ENCODE assay signal across 24 cellular contexts in genomic region chr1:101050869-101051268, GRCh38. TPM values are rescaled to one million over a fixed set of nuclear protein-coding genes. Genes with fewer than 3 reads are reported as not detected.
A peak's percentile ranks its signal among the peaks of the same experiment; 100 is the strongest.
DNase-seq lines count a peak whose midpoint lies in the region; ATAC-seq, FAIRE-seq and TF ChIP-seq lines count a peak whose summit lies in the region.
"Had no signal": no experiment of that assay in that cellular context is flagged by ENCODE, and none has a peak within 500 bp of the region (broad histone marks: within the 10 kb centered on the region; RNA-seq: fewer than 3 reads in every experiment).

No MANE protein-coding gene starts in this region.

- POLR2A ChIA-PET in activated B cell treated with CpG ODN at 0.5 μM for 24 hours (lab: Charles Lee): interaction anchor here (0.7 to 4.0 kb wide), 5 partner anchors 10 to 239 kb away, joined by 4 to 36 read pairs (median 7); partner anchors contain the start of genes DPH5 and S1PR1

- intact Hi-C loops in activated B cell treated with CpG ODN at 0.5 μM for 24 hours (cut with micrococcal nuclease): loop anchor here (1.0 to 5.0 kb wide), 4 partner anchors 10 to 356 kb away; partner anchors contain the start of gene DPH5
- intact Hi-C loops in lower lobe of right lung (cut with DNase I): no loop called here

- ATAC-seq in activated B cell treated with CpG ODN at 0.5 μM for 24 hours (ENCODE audit: low read depth) (no peak), naive B cell (ENCODE audit: low read depth in 2 of 2) (no peak), lower lobe of right lung (no peak)
- ATAC-seq: T-helper 17 cell had no signal

- H3K27me3 ChIP-seq in Karpas-422 (ENCODE audit: low read length) (no peaks in the 10 kb centered on the region), lower lobe of right lung (ENCODE audit: low read depth) (no peaks in the 10 kb centered on the region)
- H3K27me3 ChIP-seq: BE2C had no signal

- peaks cover 6% of the 10 kb centered on the region for H3K36me3 Mint-ChIP-seq in activated B cell treated with CpG ODN at 0.5 μM for 24 hours (ENCODE audit: low read depth)
- peaks cover 0 to 6% of the 10 kb centered on the region in 2 donors for H3K36me3 Mint-ChIP-seq in naive B cell

- H3K27ac Mint-ChIP-seq in activated B cell treated with CpG ODN at 0.5 μM for 24 hours: peak overlapping the region; percentile 86
- H3K27ac Mint-ChIP-seq in naive B cell: peak overlapping the region in 5 of 6 donors; percentile 25 to 96 (median 80)
- H3K27ac Mint-ChIP-seq: CD14-positive monocyte, T-helper 17 cell had no signal

- H3K4me3 ChIP-seq in Karpas-422 (ENCODE audit: low read length) (no peak overlapping the region), lower lobe of right lung (no peak overlapping the region)
- H3K4me3 ChIP-seq: GM23248, SK-N-MC had no signal

- no peak for DNase-seq in GM18507 (ENCODE audit: extremely low spot score, insufficient read length, low read depth)
- DNase-seq in Karpas-422: no peak
- no peak for DNase-seq in activated B cell treated with CpG ODN at 0.5 μM for 24 hours
- no peak for DNase-seq in naive B cell
- DNase-seq in SK-N-DZ (ENCODE audit: low spot score): no peak
- DNase-seq in lower lobe of right lung: no peak
- DNase-seq in D721Med (ENCODE audit: insufficient read length, low spot score): no peak
- DNase-seq: BE2C; CD8-positive, alpha-beta memory T cell; GF-D8; GM23248; H7; Kasumi-1; NCI-H1092 treated with DMSO at 0.1 percent for 48 hours; NCI-H1436 treated with DMSO at 0.1 percent for 48 hours; NCI-H187 treated with DMSO at 0.1 percent for 48 hours; NCI-H2107; NK-92 treated with Interleukin-12 subunit alpha and Interleukin-12 subunit beta, amount 100 ng/mL, for 24 hours; RPMI8226; SHP77; T-helper 17 cell had no signal

- CTCF ChIA-PET in activated B cell treated with CpG ODN at 0.5 μM for 24 hours (lab: Charles Lee): no interaction called here

- H2AFZ ChIP-seq in Karpas-422 (ENCODE audit: low read length): no peak overlapping the region
- H2AFZ ChIP-seq: GM23248 had no signal

- H3K4me1 ChIP-seq in Karpas-422 (ENCODE audit: low read length) (peaks cover 32% of the 10 kb centered on the region), lower lobe of right lung (no peaks in the 10 kb centered on the region)
- H3K4me1 ChIP-seq: BE2C had no signal

- no peak overlapping the region for H3K9ac ChIP-seq in Karpas-422 (ENCODE audit: low read length)
- H3K9ac ChIP-seq: GM23248 had no signal

- no peaks in the 10 kb centered on the region for H3K9me3 ChIP-seq in Karpas-422 (ENCODE audit: low read length)
- H3K9me3 ChIP-seq in lower lobe of right lung: no peaks in the 10 kb centered on the region
- H3K9me3 ChIP-seq: BE2C had no signal

- no peaks in the 10 kb centered on the region for H3K79me2 ChIP-seq in Karpas-422 (ENCODE audit: low read length)

- FAIRE-seq in GM18507 (lab: Jason Lieb, UNC): peak; percentile 44
- FAIRE-seq in D721Med (lab: Jason Lieb, UNC): no peak

- H3K27ac ChIP-seq in Karpas-422 (ENCODE audit: low read length): no peak overlapping the region
- H3K27ac ChIP-seq in lower lobe of right lung: no peak overlapping the region
- H3K27ac ChIP-seq: GM23248, SK-N-MC had no signal

- H3K9me3 Mint-ChIP-seq in activated B cell treated with CpG ODN at 0.5 μM for 24 hours: no peaks in the 10 kb centered on the region
- H3K9me3 Mint-ChIP-seq in naive B cell: no peaks in the 10 kb centered on the region
- H3K9me3 Mint-ChIP-seq: CD14-positive monocyte; CD8-positive, alpha-beta memory T cell; IgD-negative memory B cell had no signal

- peaks cover 9% of the 10 kb centered on the region; the same call in 1 of the 2 replicates for H4K20me1 ChIP-seq in Karpas-422 (ENCODE audit: insufficient read depth, low read depth, low read length)

- TF ChIP-seq CTCF in activated B cell treated with CpG ODN at 0.5 μM for 24 hours (IDR thresholded peaks at IDR 0.05): no peak
- TF ChIP-seq CTCF in lower lobe of right lung (IDR thresholded peaks at IDR 0.05): no peak
- TF ChIP-seq CTCF in D721Med (IDR thresholded peaks at IDR 0.05; ENCODE audit: insufficient read depth, missing control alignments): no peak

- H3K36me3 ChIP-seq in Karpas-422 (ENCODE audit: insufficient read depth, low read length) (no peaks in the 10 kb centered on the region), lower lobe of right lung (no peaks in the 10 kb centered on the region)

- H3K4me1 Mint-ChIP-seq in activated B cell treated with CpG ODN at 0.5 μM for 24 hours: peaks cover 68% of the 10 kb centered on the region
- peaks cover 56 to 65% (median 59%) of the 10 kb centered on the region in 3 donors for H3K4me1 Mint-ChIP-seq in naive B cell
- H3K4me1 Mint-ChIP-seq: CD14-positive monocyte had no signal

- H3K9me2 ChIP-seq in Karpas-422 (replicated peaks; ENCODE audit: insufficient read depth, low read length): no peaks in the 10 kb centered on the region

- peak overlapping the region; percentile 70 for H3K4me2 ChIP-seq in Karpas-422 (ENCODE audit: low read depth, low read length, poor library complexity, severe bottlenecking)

- H3K27me3 Mint-ChIP-seq in activated B cell treated with CpG ODN at 0.5 μM for 24 hours (no peaks in the 10 kb centered on the region), naive B cell (no peaks in the 10 kb centered on the region)
- H3K27me3 Mint-ChIP-seq: CD8-positive, alpha-beta memory T cell; IgD-negative memory B cell; T-helper 17 cell had no signal

- H3K4me3 Mint-ChIP-seq in activated B cell treated with CpG ODN at 0.5 μM for 24 hours: no peak overlapping the region
- H3K4me3 Mint-ChIP-seq in naive B cell: no peak overlapping the region
- H3K4me3 Mint-ChIP-seq: CD14-positive monocyte; CD8-positive, alpha-beta memory T cell; T-helper 17 cell had no signal

RNA-seq across cellular contexts. Expression of gene DPH5, which starts 25.3 kb away (rescaled TPM):
- 16.6 and 17.7 TPM in 2 replicates for total RNA-seq in Karpas-422 (2014; rRNA removed; shearing (Covaris generic); ENCODE audit: low replicate concordance)
- total RNA-seq in activated B cell treated with CpG ODN at 0.5 μM for 24 hours (45.2 and 51.9 TPM in 2 replicates), lower lobe of right lung (33.1 TPM)
- polyA plus RNA-seq in naive B cell (ENCODE audit: low read depth in 6 of 6): 10 to 100 TPM; 23.2 to 52.1 (median 43.8) TPM
- polyA plus RNA-seq in SK-N-DZ (2014; cell fraction: cytosol; rRNA removed): 51.6 and 61.2 TPM in 2 replicates
- 25.2 and 40.9 TPM in 2 replicates for polyA plus RNA-seq in SK-N-DZ (2014; cell fraction: nucleus; rRNA removed)
